1 cellular context compared by ENCODE assay signal in genomic region chr1:151135433-151136385, GRCh38.
TF ChIP-seq lines count a peak whose summit lies in the region.

No MANE protein-coding gene starts in this region.

TF ChIP-seq in SK-N-SH, 30 proteins besides CTCF, POLR2A, EP300 and RAD21 (continued from another document):
- TF ChIP-seq ZBTB33 (IDR thresholded peaks at IDR 0.05; ENCODE audit: borderline replicate concordance, low read depth) (no peak), RFX5 (IDR thresholded peaks at IDR 0.05; ENCODE audit: low read length) (no peak), YY1 (IDR thresholded peaks at IDR 0.05; ENCODE audit: low read depth) (no peak), MAX (IDR thresholded peaks at IDR 0.05; ENCODE audit: low read depth) (no peak), MEF2A (IDR thresholded peaks at IDR 0.05; ENCODE audit: borderline replicate concordance, low read depth) (no peak)
